Comparison of ENCODE assay signal across 15 cellular contexts in genomic region chr3:151999936-152000335, GRCh38.
DNase-seq lines count a peak whose midpoint lies in the region; ATAC-seq and TF ChIP-seq lines count a peak whose summit lies in the region.
"Had no signal": no experiment of that assay in that cellular context is flagged by ENCODE, and none has a peak within 500 bp of the region (broad histone marks: within the 10 kb centered on the region; RNA-seq: fewer than 3 reads in every experiment).

No MANE protein-coding gene starts in this region.

- H2AK9ac ChIP-seq in IMR-90 (replicated peaks; ENCODE audit: low read depth, low read length, poor library complexity) = peak overlapping the region; percentile 58

- H3K27me3 ChIP-seq in IMR-90 (ENCODE audit: control insufficient read depth, insufficient read depth, low read length) (no peaks in the 10 kb centered on the region), foreskin keratinocyte (no peaks in the 10 kb centered on the region), psoas muscle (ENCODE audit: insufficient read depth in 3 of 3, low read length in 2 of 3) (no peaks in the 10 kb centered on the region)
- H3K27me3 ChIP-seq: BE2C had no signal

- no peak for TF ChIP-seq CTCF in AG10803 (conservative IDR thresholded peaks at IDR 0.05; ENCODE audit: low read length)
- TF ChIP-seq CTCF in IMR-90 (conservative IDR thresholded peaks at IDR 0.05; ENCODE audit: low read depth, low read length) = no peak
- TF ChIP-seq CTCF in foreskin keratinocyte (conservative IDR thresholded peaks at IDR 0.05) = no peak
- no peak for TF ChIP-seq CTCF in psoas muscle (IDR thresholded peaks at IDR 0.05)

- dilution Hi-C loops in IMR-90 (cut with HindIII; ENCODE audit: low sequenced_read_pairs, unreplicated experiment) = no loop called here

- H2AK5ac ChIP-seq in IMR-90 (ENCODE audit: low read depth, low read length) = no peak overlapping the region

- H3K56ac ChIP-seq in IMR-90 (ENCODE audit: extremely low read depth, insufficient read depth, low read length) = no peak overlapping the region

- no peak overlapping the region for H2BK20ac ChIP-seq in IMR-90 (ENCODE audit: low read depth, low read length)

- H3K4me1 ChIP-seq in IMR-90 (ENCODE audit: control insufficient read depth, insufficient read depth, low read length) (peaks cover 2% of the 10 kb centered on the region; the same call in 1 of the 2 replicates), foreskin keratinocyte (no peaks in the 10 kb centered on the region), psoas muscle (no peaks in the 10 kb centered on the region)

- H4K5ac ChIP-seq in IMR-90 (ENCODE audit: low read depth, low read length) = no peak overlapping the region

- no peak overlapping the region for H3K9ac ChIP-seq in IMR-90 (ENCODE audit: low read depth, low read length)

- TF ChIP-seq POLR2A in IMR-90 (IDR thresholded peaks at IDR 0.05; ENCODE audit: low read depth, low read length) (no peak), erythroblast (IDR thresholded peaks at IDR 0.05; ENCODE audit: low read length) (no peak)

- H3K4me3 ChIP-seq in AG10803 (ENCODE audit: low read length) (no peak overlapping the region), IMR-90 (ENCODE audit: insufficient read depth, low read depth, low read length) (no peak overlapping the region), psoas muscle (no peak overlapping the region)
- H3K4me3 ChIP-seq: HAP-1 had no signal

- peak overlapping the region; percentile 37 for H2AFZ ChIP-seq in IMR-90 (replicated peaks; ENCODE audit: low read length, poor library complexity)

- POLR2A ChIA-PET in IMR-90 (lab: Charles Lee; ENCODE audit: unreplicated experiment) = no interaction called here

- H3K27ac ChIP-seq in IMR-90 (ENCODE audit: insufficient read depth, low read length) (no peak overlapping the region), foreskin keratinocyte (no peak overlapping the region), psoas muscle (no peak overlapping the region)
- H3K27ac ChIP-seq: C4-2B had no signal

- CTCF ChIA-PET in IMR-90 (lab: Yijun Ruan, JAX) = no interaction called here

- intact Hi-C loops in IMR-90 (cut with micrococcal nuclease) = no loop called here
- intact Hi-C loops in psoas muscle (cut with DNase I) = no loop called here

- no peak overlapping the region for H3K14ac ChIP-seq in IMR-90 (replicated peaks; ENCODE audit: low read depth, low read length)

- H2BK15ac ChIP-seq in IMR-90 (ENCODE audit: low read depth, low read length) = no peak overlapping the region

- ATAC-seq in IMR-90 (ENCODE audit: low read depth) (no peak), foreskin keratinocyte (no peak), psoas muscle (no peak)

- in situ Hi-C loops in IMR-90 (cut with MboI; ENCODE audit: low sequenced_read_pairs) = no loop called here

- no peak overlapping the region for H3K4ac ChIP-seq in IMR-90 (ENCODE audit: low read depth, low read length)

- H3K9me3 ChIP-seq in IMR-90 (ENCODE audit: control insufficient read depth, insufficient read depth, low read length) = no peaks in the 10 kb centered on the region
- H3K9me3 ChIP-seq in psoas muscle = no peaks in the 10 kb centered on the region
- H3K9me3 ChIP-seq: BE2C, HAP-1 had no signal

- no peak overlapping the region for H3K23ac ChIP-seq in IMR-90 (ENCODE audit: low read depth, low read length)

- no peaks in the 10 kb centered on the region for H3K79me1 ChIP-seq in IMR-90 (ENCODE audit: low read depth in 1 of 2, low read length in 2 of 2)

- H4K8ac ChIP-seq in IMR-90 (ENCODE audit: low read depth in 2 of 2, low read length in 2 of 2) = no peak overlapping the region

- no CpG with 5 or more reads among the region's 5 CpGs for WGBS in IMR-90 (ENCODE audit: extremely low coverage in 2 of 2, insufficient read length in 1 of 2), 2 experiments
- whole genome bisulfite sequencing in psoas muscle, 3 donors = 88 to 92% (median 91%) methylated on average over 5 of the region's 5 CpGs

- H3K4me2 ChIP-seq in IMR-90 (ENCODE audit: low read depth, low read length) = no peak overlapping the region

- H3K18ac ChIP-seq in IMR-90 (ENCODE audit: low read depth, low read length) = no peak overlapping the region

- H3K36me3 ChIP-seq in IMR-90 (ENCODE audit: control insufficient read depth, insufficient read depth, low read length) (no peaks in the 10 kb centered on the region), psoas muscle (ENCODE audit: insufficient read depth in 1 of 2, low read depth in 1 of 2) (no peaks in the 10 kb centered on the region)
- H3K36me3 ChIP-seq: BE2C, HAP-1 had no signal

- no peaks in the 10 kb centered on the region for H4K20me1 ChIP-seq in IMR-90 (ENCODE audit: insufficient read depth, low read length)

- H4K91ac ChIP-seq in IMR-90 (ENCODE audit: insufficient read depth, low read depth, low read length) = no peak overlapping the region

- BruUV-seq in IMR-90 (replicated peaks; lab: Mats Ljungman, UMichigan) = no TSS peak

- 0 out of 2 replicates have a peak, but pooled peaks cover under 1% of the 10 kb centered on the region for H3K9me1 ChIP-seq in IMR-90 (ENCODE audit: insufficient read depth, low read length)

- H2BK5ac ChIP-seq in IMR-90 (ENCODE audit: low read depth, low read length, poor library complexity, severe bottlenecking) = no peak overlapping the region

- DNase-seq in AG10803 (ENCODE audit: low read depth) = peak; percentile 28
- DNase-seq in IMR-90 = no peak
- DNase-seq in foreskin keratinocyte = peak; percentile 13 to 58
- peak; percentile 10 for DNase-seq in renal cortical epithelial cell (ENCODE audit: low read depth)
- DNase-seq in erythroblast (lab: John Stamatoyannopoulos, UW) = no peak
- no peak for DNase-seq in psoas muscle
- DNase-seq in DMS 273 (lab: John Stamatoyannopoulos, UW; ENCODE audit: unreplicated experiment) = no peak
- DNase-seq: ACHN; BE2C; CD4-positive, alpha-beta memory T cell; DMS153; DMS79 treated with DMSO at 0.1 percent for 48 hours; EL had no signal

- no peak overlapping the region for H2BK120ac ChIP-seq in IMR-90 (ENCODE audit: low read depth, low read length)

- TF ChIP-seq RAD21 in IMR-90 (IDR thresholded peaks at IDR 0.05; ENCODE audit: low read length) = no peak

TF ChIP-seq in IMR-90, 13 proteins besides CTCF, POLR2A, EP300 and RAD21:
- TF ChIP-seq SMC3 (IDR thresholded peaks at IDR 0.05; ENCODE audit: low read depth, low read length) = no peak
- TF ChIP-seq CEBPB (IDR thresholded peaks at IDR 0.05; ENCODE audit: low read depth, low read length) = no peak
- TF ChIP-seq MAFK (IDR thresholded peaks at IDR 0.05; ENCODE audit: low read depth, low read length) = no peak
- TF ChIP-seq MAZ (IDR thresholded peaks at IDR 0.05; ENCODE audit: borderline replicate concordance, low read depth, low read length) = no peak
- TF ChIP-seq MXI1 (IDR thresholded peaks at IDR 0.05; ENCODE audit: borderline replicate concordance, low read depth, low read length) = no peak
- no peak for TF ChIP-seq FOS (IDR thresholded peaks at IDR 0.05; ENCODE audit: low read depth, low read length)
- TF ChIP-seq BHLHE40 (IDR thresholded peaks at IDR 0.05; ENCODE audit: low read depth, low read length) = no peak
- TF ChIP-seq ELK1 (IDR thresholded peaks at IDR 0.05; ENCODE audit: borderline replicate concordance, low read depth, low read length) = no peak
- no peak for TF ChIP-seq RCOR1 (IDR thresholded peaks at IDR 0.05; ENCODE audit: insufficient replicate concordance, low read length)
- no peak for TF ChIP-seq RFX5 (IDR thresholded peaks at IDR 0.05; ENCODE audit: low read depth, low read length)
- TF ChIP-seq CHD1 (IDR thresholded peaks at IDR 0.05; ENCODE audit: low read depth, low read length) = no peak
- no peak for TF ChIP-seq NFE2L2 (IDR thresholded peaks at IDR 0.05; ENCODE audit: low read depth, low read length)
TF ChIP-seq in IMR-90: peak in this region for 0.

Comparison
In these comparisons a context has a peak if more than half of its experiments do, and no peak if none do; other contexts are left out.
1. DNase-seq: peak in AG10803 (single experiment), foreskin keratinocyte (2 of 2) and renal cortical epithelial cell (single experiment); none in IMR-90 (single experiment), erythroblast (0 of 2), psoas muscle (0 of 2) and DMS 273 (single experiment).